In genomic region chr10:103193107-103193819, GRCh38 we compare ENCODE assay signal across 7 cellular contexts. TPM values are rescaled to one million over a fixed set of nuclear protein-coding genes. Genes with fewer than 3 reads are reported as not detected.
DNase-seq lines count a peak whose midpoint lies in the region; ATAC-seq, FAIRE-seq and TF ChIP-seq lines count a peak whose summit lies in the region.

NT5C2 (minus strand) TSS chr10:103193272; CDS start chr10:103174958, 18,314 bp downstream.

- no peak for TF ChIP-seq CTCF in WI38 (IDR thresholded peaks at IDR 0.05; ENCODE audit: low read depth, low read length)
- TF ChIP-seq CTCF in bronchial epithelial cell (IDR thresholded peaks at IDR 0.05; ENCODE audit: insufficient read depth, low read length, severe bottlenecking): no peak

- no peak for FAIRE-seq in bronchial epithelial cell (lab: Jason Lieb, UNC)
- no peak for FAIRE-seq in small intestine (lab: Jason Lieb, UNC)

- peaks cover 2 to 6% of the 10 kb centered on the region in 2 donors for H3K4me1 ChIP-seq in small intestine (ENCODE audit: control insufficient read depth in 2 of 2, insufficient read depth in 1 of 2, low read depth in 1 of 2, low read length in 1 of 2)

- H3K27me3 ChIP-seq in bronchial epithelial cell (ENCODE audit: control insufficient read depth, insufficient read depth, low read length) (no peaks in the 10 kb centered on the region), small intestine (ENCODE audit: control insufficient read depth in 2 of 2, insufficient read depth in 2 of 2, low read length in 2 of 2) (no peaks in the 10 kb centered on the region)

- H3K4me3 ChIP-seq in WI38 (ENCODE audit: low read depth, low read length) (peak within 1 kb of the TSS; percentile 92), bronchial epithelial cell (ENCODE audit: low read depth, low read length) (peak within 1 kb of the TSS; percentile 78), small intestine (ENCODE audit: low read depth in 1 of 2, low read length in 2 of 2) (peak within 1 kb of the TSS; percentile 96 to 99)

- H3K9me3 ChIP-seq in small intestine (ENCODE audit: control insufficient read depth, low read depth): no peaks in the 10 kb centered on the region

- DNase-seq in NCI-H1930 (lab: John Stamatoyannopoulos, UW) (peak; percentile 41 to 66), bronchial epithelial cell (ENCODE audit: low read depth) (peak; percentile 23), iPS-NIHi7 (ENCODE audit: extremely low spot score) (peak; percentile 89), small intestine (peak; percentile 75)

- peak within 1 kb of the TSS; percentile 97 for H3K27ac ChIP-seq in small intestine (ENCODE audit: low read depth in 1 of 2, low read length in 1 of 2)

- peak; percentile 68 for ATAC-seq in GM18502 (IDR thresholded peaks at IDR 0.05; ENCODE audit: poor library complexity, unreplicated experiment)
- peak; percentile 78 for ATAC-seq in HG02798 (IDR thresholded peaks at IDR 0.05; ENCODE audit: poor library complexity, unreplicated experiment)

- H3K36me3 ChIP-seq in bronchial epithelial cell (ENCODE audit: control insufficient read depth, insufficient read depth, low read length): no peaks in the 10 kb centered on the region
- H3K36me3 ChIP-seq in small intestine (ENCODE audit: control insufficient read depth in 2 of 2, insufficient read depth in 2 of 2, low read length in 2 of 2): no peaks in the 10 kb centered on the region

- WGBS in small intestine, 3 donors: 4 to 5% (median 5%) methylated on average over 37 to 62 of the region's 62 CpGs

RNA-seq across cellular contexts. Expression of gene NT5C2, which starts in this region (rescaled TPM):
- total RNA-seq in bronchial epithelial cell: 105 and 127 TPM in 2 replicates
- 10 to 100 TPM; 15.7 to 25.0 (median 15.7) TPM for polyA plus RNA-seq in small intestine

Comparison
In these comparisons a context has a peak if more than half of its experiments do, and no peak if none do; other contexts are left out.
1. Peak in every context shown above with its lines: DNase-seq, ATAC-seq, H3K4me3 ChIP-seq and H3K27ac ChIP-seq.
2. DNase-seq: peak in every context shown above with its lines; median percentile 89 in iPS-NIHi7; 75 in small intestine; 54 in NCI-H1930; 23 in bronchial epithelial cell.